In the genomic region with DNA sequence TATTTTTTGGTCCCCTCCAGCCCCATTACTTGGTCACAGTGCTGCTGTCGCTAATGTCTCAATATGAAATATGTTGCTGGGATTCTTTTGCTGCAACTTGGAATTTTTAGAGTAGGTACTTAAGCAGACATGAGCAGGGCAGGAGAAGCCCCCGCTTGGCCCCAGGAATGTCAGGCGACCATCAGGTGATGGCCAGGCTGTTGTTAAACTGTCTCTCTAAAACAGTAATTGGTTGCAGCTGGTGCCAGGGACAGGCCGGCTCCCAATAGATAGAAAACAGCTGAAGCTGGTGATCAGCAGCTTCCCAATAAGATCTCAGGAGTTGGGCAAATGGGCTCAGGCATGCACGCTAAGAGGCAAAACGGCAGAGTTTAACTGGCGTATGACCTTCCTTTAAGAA, we compare ENCODE assay signal across 18 cellular contexts.
DNase-seq lines count a peak whose midpoint lies in the region; ATAC-seq and TF ChIP-seq lines count a peak whose summit lies in the region.
"Had no signal": no experiment of that assay in that cellular context is flagged by ENCODE, and none has a peak within 500 bp of the region (broad histone marks: within the 10 kb centered on the region; RNA-seq: fewer than 3 reads in every experiment).

No MANE protein-coding gene starts in this region.

- peaks cover 4% of the 10 kb centered on the region; the same call in 1 of the 2 replicates for H3K9me3 ChIP-seq in IMR-90 (ENCODE audit: control insufficient read depth, insufficient read depth, low read length)
- H3K9me3 ChIP-seq in lower lobe of right lung = no peaks in the 10 kb centered on the region
- no peaks in the 10 kb centered on the region for H3K9me3 ChIP-seq in prostate gland
- H3K9me3 ChIP-seq: Caco-2 had no signal

- H2BK120ac ChIP-seq in IMR-90 (ENCODE audit: low read depth, low read length) = no peak overlapping the region

- POLR2A ChIA-PET in IMR-90 (lab: Charles Lee; ENCODE audit: unreplicated experiment) = no interaction called here

- no peak overlapping the region for H2AK5ac ChIP-seq in IMR-90 (ENCODE audit: low read depth, low read length)

- H3K14ac ChIP-seq in IMR-90 (replicated peaks; ENCODE audit: low read depth, low read length) = no peak overlapping the region

- in situ Hi-C loops in IMR-90 (cut with MboI; ENCODE audit: low sequenced_read_pairs) = no loop called here

- H3K9ac ChIP-seq in IMR-90 (ENCODE audit: low read depth, low read length) = no peak overlapping the region

- H3K23ac ChIP-seq in IMR-90 (ENCODE audit: low read depth, low read length) = no peak overlapping the region

- no peak overlapping the region for H3K56ac ChIP-seq in IMR-90 (ENCODE audit: extremely low read depth, insufficient read depth, low read length)

- H3K4me3 ChIP-seq in IMR-90 (ENCODE audit: insufficient read depth, low read depth, low read length) = no peak overlapping the region
- H3K4me3 ChIP-seq in lower lobe of right lung = no peak overlapping the region
- H3K4me3 ChIP-seq in prostate gland = no peak overlapping the region

- dilution Hi-C loops in IMR-90 (cut with HindIII; ENCODE audit: low sequenced_read_pairs, unreplicated experiment) = no loop called here

- H3K18ac ChIP-seq in IMR-90 (ENCODE audit: low read depth, low read length) = no peak overlapping the region

- H4K5ac ChIP-seq in IMR-90 (ENCODE audit: low read depth, low read length) = peak overlapping the region; percentile 11; the same call in 1 of the 2 replicates

- no peak overlapping the region for H3K4ac ChIP-seq in IMR-90 (ENCODE audit: low read depth, low read length)

- H2AK9ac ChIP-seq in IMR-90 (replicated peaks; ENCODE audit: low read depth, low read length, poor library complexity) = no peak overlapping the region

- TF ChIP-seq CTCF in IMR-90 (conservative IDR thresholded peaks at IDR 0.05; ENCODE audit: low read depth, low read length) (no peak), lower lobe of right lung (IDR thresholded peaks at IDR 0.05) (no peak), prostate gland (IDR thresholded peaks at IDR 0.05) (no peak)

- TF ChIP-seq RAD21 in IMR-90 (IDR thresholded peaks at IDR 0.05; ENCODE audit: low read length) = no peak

- H3K27ac ChIP-seq in IMR-90 (ENCODE audit: insufficient read depth, low read length) = no peak overlapping the region
- peak overlapping the region; percentile 28 for H3K27ac ChIP-seq in lower lobe of right lung
- peak overlapping the region; percentile 59 to 76 for H3K27ac ChIP-seq in prostate gland

- CTCF ChIA-PET in IMR-90 (lab: Yijun Ruan, JAX) = no interaction called here

- DNase-seq in IMR-90 (no peak), lower lobe of right lung (no peak), prostate gland (ENCODE audit: low spot score) (no peak), UCSD-AML1 (lab: John Stamatoyannopoulos, UW; ENCODE audit: unreplicated experiment) (no peak), iPS-NIHi7 (ENCODE audit: extremely low spot score) (no peak)
- DNase-seq: Caco-2; CD4-positive, alpha-beta T cell; GDM1; GOT3; NCI-H1105; NCI-H1694; NCI-H510A; NCI-H82; OCI-M1; SHP77 had no signal

- no peaks in the 10 kb centered on the region; the same call in 1 of the 2 replicates for H3K9me1 ChIP-seq in IMR-90 (ENCODE audit: insufficient read depth, low read length)

- intact Hi-C loops in IMR-90 (cut with micrococcal nuclease) (no loop called here), lower lobe of right lung (cut with DNase I) (no loop called here), prostate gland (cut with DNase I) (no loop called here)

- no peaks in the 10 kb centered on the region for H3K27me3 ChIP-seq in IMR-90 (ENCODE audit: control insufficient read depth, insufficient read depth, low read length)
- no peaks in the 10 kb centered on the region for H3K27me3 ChIP-seq in lower lobe of right lung (ENCODE audit: low read depth)
- H3K27me3 ChIP-seq in prostate gland (replicated peaks; ENCODE audit: insufficient read depth) = no peaks in the 10 kb centered on the region

- H3K36me3 ChIP-seq in IMR-90 (ENCODE audit: control insufficient read depth, insufficient read depth, low read length) (no peaks in the 10 kb centered on the region; the same call in 1 of the 2 replicates), lower lobe of right lung (no peaks in the 10 kb centered on the region), prostate gland (no peaks in the 10 kb centered on the region)

- no peak overlapping the region for H2AFZ ChIP-seq in IMR-90 (replicated peaks; ENCODE audit: low read length, poor library complexity)

- no peak for TF ChIP-seq POLR2A in IMR-90 (IDR thresholded peaks at IDR 0.05; ENCODE audit: low read depth, low read length)
- no peak for TF ChIP-seq POLR2A in prostate gland (IDR thresholded peaks at IDR 0.05)

- H4K91ac ChIP-seq in IMR-90 (ENCODE audit: insufficient read depth, low read depth, low read length) = no peak overlapping the region

- H2BK20ac ChIP-seq in IMR-90 (ENCODE audit: low read depth, low read length) = no peak overlapping the region

- 88% methylated on average over 6 of the region's 7 CpGs; no CpG with 5 or more reads in 1 of the 2 experiments for WGBS in IMR-90 (ENCODE audit: extremely low coverage in 2 of 2, insufficient read length in 1 of 2), 2 experiments
- WGBS in prostate gland = 73% methylated on average over 7 of the region's 7 CpGs

- no peak overlapping the region for H2BK5ac ChIP-seq in IMR-90 (ENCODE audit: low read depth, low read length, poor library complexity, severe bottlenecking)

- no TSS peak for BruUV-seq in IMR-90 (replicated peaks; lab: Mats Ljungman, UMichigan)

- H3K4me1 ChIP-seq in IMR-90 (ENCODE audit: control insufficient read depth, insufficient read depth, low read length) = peaks cover 9% of the 10 kb centered on the region
- peaks cover 11% of the 10 kb centered on the region for H3K4me1 ChIP-seq in lower lobe of right lung
- no peaks in the 10 kb centered on the region for H3K4me1 ChIP-seq in prostate gland (replicated peaks)

- no peaks in the 10 kb centered on the region for H3K79me1 ChIP-seq in IMR-90 (ENCODE audit: low read depth in 1 of 2, low read length in 2 of 2)

- ATAC-seq in IMR-90 (ENCODE audit: low read depth) = no peak
- ATAC-seq in SK-N-SH treated with all-trans-retinoic acid at 6 μM for 48 hours = peak; percentile 20; the same call in 2 of the 3 replicates
- ATAC-seq in lower lobe of right lung = no peak
- ATAC-seq in GM21367 (IDR thresholded peaks at IDR 0.05; ENCODE audit: unreplicated experiment) = no peak
- no peak for ATAC-seq in GM18867 (IDR thresholded peaks at IDR 0.05; ENCODE audit: unreplicated experiment)

- no peak overlapping the region for H4K8ac ChIP-seq in IMR-90 (ENCODE audit: low read depth in 2 of 2, low read length in 2 of 2)

- no peak overlapping the region for H3K4me2 ChIP-seq in IMR-90 (ENCODE audit: low read depth, low read length)

- no peaks in the 10 kb centered on the region for H4K20me1 ChIP-seq in IMR-90 (ENCODE audit: insufficient read depth, low read length)

- no peak overlapping the region for H2BK15ac ChIP-seq in IMR-90 (ENCODE audit: low read depth, low read length)

TF ChIP-seq in IMR-90, 13 proteins besides CTCF, POLR2A, EP300 and RAD21:
- no peak for TF ChIP-seq MXI1 (IDR thresholded peaks at IDR 0.05; ENCODE audit: borderline replicate concordance, low read depth, low read length)
- TF ChIP-seq CEBPB (IDR thresholded peaks at IDR 0.05; ENCODE audit: low read depth, low read length) = no peak
- TF ChIP-seq BHLHE40 (IDR thresholded peaks at IDR 0.05; ENCODE audit: low read depth, low read length) = no peak
TF ChIP-seq in IMR-90: peak in this region for 0.

TF ChIP-seq in SK-N-SH treated with all-trans-retinoic acid at 6 μM for 48 hours, 23 proteins besides CTCF, POLR2A, EP300 and RAD21:
- TF ChIP-seq OSR1 (CRISPR knock-in tag; IDR thresholded peaks at IDR 0.05) = no peak
- TF ChIP-seq TCF4 (CRISPR knock-in tag; IDR thresholded peaks at IDR 0.05; ENCODE audit: borderline replicate concordance) = peak; percentile 39; the same call in 1 of the 2 replicates
TF ChIP-seq in SK-N-SH treated with all-trans-retinoic acid at 6 μM for 48 hours: peak in this region for 1.
